In genomic region chr12:89568484-89568883, GRCh38 we compare ENCODE assay signal across 29 cellular contexts. TPM values are rescaled to one million over a fixed set of nuclear protein-coding genes. Genes with fewer than 3 reads are reported as not detected.
DNase-seq lines count a peak whose midpoint lies in the region; ATAC-seq, FAIRE-seq and TF ChIP-seq lines count a peak whose summit lies in the region.
"Had no signal": no experiment of that assay in that cellular context is flagged by ENCODE, and none has a peak within 500 bp of the region (broad histone marks: within the 10 kb centered on the region; RNA-seq: fewer than 3 reads in every experiment).

No MANE protein-coding gene starts in this region.

- no peaks in the 10 kb centered on the region for H4K20me1 ChIP-seq in mammary epithelial cell (ENCODE audit: insufficient read depth, low read length)

- FAIRE-seq in pancreas (lab: Jason Lieb, UNC), result no peak
- FAIRE-seq: G401.6, H1 had no signal

- H3K4me1 ChIP-seq in mammary epithelial cell (ENCODE audit: insufficient read depth, low read length), result peaks cover 32% of the 10 kb centered on the region
- H3K4me1 ChIP-seq in lower lobe of right lung, result peaks cover 7% of the 10 kb centered on the region
- no peaks in the 10 kb centered on the region for H3K4me1 ChIP-seq in pancreas
- H3K4me1 ChIP-seq: tibial artery had no signal

- H3K4me1 Mint-ChIP-seq in activated T-cell treated with anti-CD3 and anti-CD28 coated beads, Interleukin-2, amount 50 U/mL, for 72 hours (ENCODE audit: low read depth), result peaks cover 19% of the 10 kb centered on the region

- H3K9me3 ChIP-seq in mammary epithelial cell (replicated peaks; ENCODE audit: insufficient read depth, low read length), result no peaks in the 10 kb centered on the region
- no peaks in the 10 kb centered on the region for H3K9me3 ChIP-seq in lower lobe of right lung
- no peaks in the 10 kb centered on the region for H3K9me3 ChIP-seq in pancreas
- H3K9me3 ChIP-seq: neutrophil, tibial artery had no signal

- no peak overlapping the region for H2AFZ ChIP-seq in mammary epithelial cell (ENCODE audit: low read depth, low read length)

- no TSS peak for BruUV-seq in mammary epithelial cell (replicated peaks; lab: Mats Ljungman, UMichigan)

- no peaks in the 10 kb centered on the region for H3K36me3 Mint-ChIP-seq in activated T-cell treated with anti-CD3 and anti-CD28 coated beads, Interleukin-2, amount 50 U/mL, for 72 hours (ENCODE audit: insufficient read depth in 2 of 2)
- H3K36me3 Mint-ChIP-seq: activated CD4-positive, alpha-beta memory T cell treated with anti-CD3 and anti-CD28 coated beads for 36 hours; CD14-positive monocyte had no signal

- intact Hi-C loops in mammary epithelial cell (cut with micrococcal nuclease) (no loop called here), lower lobe of right lung (cut with DNase I) (no loop called here), pancreas (cut with DNase I) (no loop called here), Right ventricle myocardium inferior (cut with DNase I) (no loop called here)

- H3K27me3 ChIP-seq in mammary epithelial cell (ENCODE audit: insufficient read depth, low read length), result no peaks in the 10 kb centered on the region
- H3K27me3 ChIP-seq in lower lobe of right lung (ENCODE audit: low read depth), result no peaks in the 10 kb centered on the region
- no peaks in the 10 kb centered on the region for H3K27me3 ChIP-seq in pancreas
- H3K27me3 ChIP-seq: brain microvascular endothelial cell, neutrophil, tibial artery had no signal

- ATAC-seq in lower lobe of right lung (peak; percentile 60 to 69), pancreas (no peak), Right ventricle myocardium inferior (no peak)
- no peak for ATAC-seq in activated T-cell treated with anti-CD3 and anti-CD28 coated beads, Interleukin-2, amount 50 U/mL, for 72 hours (replicated peaks in 1 of 2)
- ATAC-seq: activated CD4-positive, CD25-positive, alpha-beta regulatory T cell treated with anti-CD3 and anti-CD28 coated beads, Interleukin-2, amount 50 U/mL, for 24 hours had no signal

- H3K36me3 ChIP-seq in mammary epithelial cell (ENCODE audit: insufficient read depth, low read length) (no peaks in the 10 kb centered on the region), lower lobe of right lung (no peaks in the 10 kb centered on the region), pancreas (no peaks in the 10 kb centered on the region)
- H3K36me3 ChIP-seq: brain microvascular endothelial cell, neutrophil, tibial artery had no signal

- H3K4me3 ChIP-seq in mammary epithelial cell (replicated peaks in 1 of 3; ENCODE audit: insufficient read depth in 1 of 3, low read depth in 2 of 3, low read length in 3 of 3), result no peak overlapping the region
- H3K4me3 ChIP-seq in lower lobe of right lung, result no peak overlapping the region
- H3K4me3 ChIP-seq in pancreas, result no peak overlapping the region
- H3K4me3 ChIP-seq: tibial artery had no signal

- H3K4me2 ChIP-seq in mammary epithelial cell (ENCODE audit: insufficient read depth, low read depth, low read length), result no peak overlapping the region

- TF ChIP-seq CTCF in mammary epithelial cell (conservative IDR thresholded peaks at IDR 0.05 in 1 of 2, IDR thresholded peaks at IDR 0.05 in 1 of 2; ENCODE audit: extremely low read depth in 1 of 2, insufficient read depth in 1 of 2, low read depth in 1 of 2, low read length in 2 of 2) (no peak), lower lobe of right lung (IDR thresholded peaks at IDR 0.05) (no peak), pancreas (IDR thresholded peaks at IDR 0.05) (no peak)

- no peak overlapping the region for H3K4me3 Mint-ChIP-seq in activated T-cell treated with anti-CD3 and anti-CD28 coated beads, Interleukin-2, amount 50 U/mL, for 72 hours
- H3K4me3 Mint-ChIP-seq: activated CD4-positive, alpha-beta memory T cell treated with anti-CD3 and anti-CD28 coated beads for 36 hours; activated T-helper 1 cell treated with anti-CD3 and anti-CD28 coated beads, Interleukin-12 subunit alpha, Interleukin-12 subunit beta, Interleukin-2, Interleukin-4 antibody, amounts not matched to agents 30 ng/mL and 10 ng/mL and 1 ng/mL, durations not matched to agents 14 hours and 24 hours and 36 hours had no signal

- in situ Hi-C loops in mammary epithelial cell (cut with MboI; ENCODE audit: low sequenced_read_pairs in 2 of 2), result loop anchor here in 1 of 2 donors (25.0 kb wide), 1 partner anchor 1344 kb away; no protein-coding TSS in a partner anchor

- 74% methylated on average over 5 of the region's 5 CpGs for WGBS in mammary epithelial cell (ENCODE audit: low coverage, missing lambda C conversion rate)
- WGBS in pancreas, 2 donors, result 80 to 83% methylated on average over 5 of the region's 5 CpGs

- no peaks in the 10 kb centered on the region for H3K27me3 Mint-ChIP-seq in activated T-cell treated with anti-CD3 and anti-CD28 coated beads, Interleukin-2, amount 50 U/mL, for 72 hours (ENCODE audit: low read depth)
- H3K27me3 Mint-ChIP-seq: activated CD4-positive, alpha-beta memory T cell treated with anti-CD3 and anti-CD28 coated beads for 36 hours had no signal

- H3K79me2 ChIP-seq in mammary epithelial cell (ENCODE audit: insufficient read depth, low read length), result no peaks in the 10 kb centered on the region

- peak; percentile 19 to 38 for DNase-seq in NOMO-1 (lab: John Stamatoyannopoulos, UW; ENCODE audit: unreplicated experiment in 2 of 2)
- no peak for DNase-seq in NOMO-1 treated with dmso at 0.1 percent for 144 hours (lab: John Stamatoyannopoulos, UW; ENCODE audit: unreplicated experiment)
- peak; percentile 48 for DNase-seq in mammary epithelial cell
- no peak for DNase-seq in lower lobe of right lung
- no peak for DNase-seq in pancreas
- DNase-seq in COLO668 (lab: John Stamatoyannopoulos, UW; ENCODE audit: unreplicated experiment), result no peak
- DNase-seq in activated T-cell treated with anti-CD3 and anti-CD28 coated beads, Interleukin-2, amount 50 U/mL, for 72 hours, result no peak
- DNase-seq in Right ventricle myocardium inferior (ENCODE audit: missing footprints), result no peak
- DNase-seq: activated CD4-positive, alpha-beta memory T cell treated with anti-CD3 and anti-CD28 coated beads for 36 hours; activated CD8-positive, alpha-beta memory T cell treated with anti-CD3 and anti-CD28 coated beads, Interleukin-2, amount 50 U/mL, for 4 hours; activated naive CD4-positive, alpha-beta T cell treated with anti-CD3 and anti-CD28 coated beads, Interleukin-2, amount 50 U/mL, for 16 hours; amygdala; brain microvascular endothelial cell; Calu3; DMS79; IMR-90; NCI-H1105 treated with DMSO at 0.1 percent for 48 hours; NCI-H187 treated with DMSO at 0.1 percent for 48 hours; NCI-H2171; stimulated activated CD4-positive, alpha-beta T cell treated with anti-CD3 and anti-CD28 coated beads, Interleukin-4, amount 100 ng/mL, for 4 hours; T-helper 2 cell; tibial artery had no signal

- CTCF ChIA-PET in mammary epithelial cell (lab: Charles Lee; ENCODE audit: low non-redundant PET), result no interaction called here

- dilution Hi-C loops in mammary epithelial cell (cut with HindIII; ENCODE audit: low sequenced_read_pairs), result no loop called here

- no peak overlapping the region for H3K27ac ChIP-seq in mammary epithelial cell (ENCODE audit: insufficient read depth, low read depth, low read length)
- H3K27ac ChIP-seq in lower lobe of right lung, result no peak overlapping the region
- H3K27ac ChIP-seq in pancreas, result no peak overlapping the region
- H3K27ac ChIP-seq: 22Rv1, brain microvascular endothelial cell, neutrophil, tibial artery had no signal

- no peaks in the 10 kb centered on the region for H3K9me3 Mint-ChIP-seq in activated T-cell treated with anti-CD3 and anti-CD28 coated beads, Interleukin-2, amount 50 U/mL, for 72 hours
- H3K9me3 Mint-ChIP-seq: activated CD4-positive, alpha-beta memory T cell treated with anti-CD3 and anti-CD28 coated beads for 36 hours; activated T-helper 1 cell treated with anti-CD3 and anti-CD28 coated beads, Interleukin-12 subunit alpha, Interleukin-12 subunit beta, Interleukin-2, Interleukin-4 antibody, amounts not matched to agents 30 ng/mL and 10 ng/mL and 1 ng/mL, durations not matched to agents 14 hours and 24 hours and 36 hours had no signal

- no peak overlapping the region for H3K27ac Mint-ChIP-seq in activated T-cell treated with anti-CD3 and anti-CD28 coated beads, Interleukin-2, amount 50 U/mL, for 72 hours
- H3K27ac Mint-ChIP-seq: activated CD4-positive, alpha-beta memory T cell treated with anti-CD3 and anti-CD28 coated beads for 36 hours; activated T-helper 1 cell treated with anti-CD3 and anti-CD28 coated beads, Interleukin-12 subunit alpha, Interleukin-12 subunit beta, Interleukin-2, Interleukin-4 antibody, amounts not matched to agents 30 ng/mL and 10 ng/mL and 1 ng/mL, durations not matched to agents 14 hours and 24 hours and 36 hours had no signal

- no peak overlapping the region for H3K9ac ChIP-seq in mammary epithelial cell (ENCODE audit: insufficient read depth, low read length)

RNA-seq across cellular contexts. Expression of gene POC1B, which starts 42.6 kb away (rescaled TPM):
- total RNA-seq in mammary epithelial cell (10 to 100 TPM; 16.8 to 27.0 TPM), lower lobe of right lung (15.5 TPM), pancreas (10 to 100 TPM in 1 of 6 donors, 1 to 10 TPM in 5; 4.3 to 15.5 (median 6.2) TPM), Right ventricle myocardium inferior (6.7 TPM)
- polyA plus RNA-seq in mammary epithelial cell (11.5 TPM), pancreas (1 to 10 TPM; 3.4 to 6.2 TPM)
- polyA minus RNA-seq in mammary epithelial cell, result 27.7 TPM
- 10 to 100 TPM; 53.8 to 64.3 TPM for total RNA-seq in activated T-cell treated with anti-CD3 and anti-CD28 coated beads, Interleukin-2, amount 50 U/mL, for 72 hours

RNA-seq across cellular contexts. Expression of gene GALNT4, which starts 43.9 kb away (rescaled TPM):
- total RNA-seq in mammary epithelial cell (10 to 100 TPM in 1 of 2 donors, 1 to 10 TPM in 1; 7.9 to 12.3 TPM), lower lobe of right lung (9.6 TPM), pancreas (10 to 100 TPM in 1 of 6 donors, 1 to 10 TPM in 5; 3.2 to 15.8 (median 6.5) TPM), Right ventricle myocardium inferior (2.3 TPM)
- polyA plus RNA-seq in mammary epithelial cell (3.6 TPM), pancreas (1 to 10 TPM; 2.6 to 4.3 TPM)
- polyA minus RNA-seq in mammary epithelial cell, result 0.98 TPM
- 10 to 100 TPM in 1 of 2 donors, 1 to 10 TPM in 1; 6.7 to 10.6 TPM for total RNA-seq in activated T-cell treated with anti-CD3 and anti-CD28 coated beads, Interleukin-2, amount 50 U/mL, for 72 hours

Comparison
In these comparisons a context has a peak if more than half of its experiments do, and no peak if none do; other contexts are left out.
1. DNase-seq: peak in NOMO-1 (2 of 2) and mammary epithelial cell (single experiment); none in NOMO-1 treated with dmso at 0.1 percent for 144 hours (single experiment), lower lobe of right lung (single experiment), pancreas (0 of 6), COLO668 (single experiment), activated T-cell treated with anti-CD3 and anti-CD28 coated beads, Interleukin-2, amount 50 U/mL, for 72 hours (0 of 2) and Right ventricle myocardium inferior (single experiment).
2. ATAC-seq: peak in lower lobe of right lung (2 of 2); none in pancreas (0 of 4), activated T-cell treated with anti-CD3 and anti-CD28 coated beads, Interleukin-2, amount 50 U/mL, for 72 hours (0 of 2) and Right ventricle myocardium inferior (single experiment).